Comparison of ENCODE assay signal across 1 cellular context in the genomic region with DNA sequence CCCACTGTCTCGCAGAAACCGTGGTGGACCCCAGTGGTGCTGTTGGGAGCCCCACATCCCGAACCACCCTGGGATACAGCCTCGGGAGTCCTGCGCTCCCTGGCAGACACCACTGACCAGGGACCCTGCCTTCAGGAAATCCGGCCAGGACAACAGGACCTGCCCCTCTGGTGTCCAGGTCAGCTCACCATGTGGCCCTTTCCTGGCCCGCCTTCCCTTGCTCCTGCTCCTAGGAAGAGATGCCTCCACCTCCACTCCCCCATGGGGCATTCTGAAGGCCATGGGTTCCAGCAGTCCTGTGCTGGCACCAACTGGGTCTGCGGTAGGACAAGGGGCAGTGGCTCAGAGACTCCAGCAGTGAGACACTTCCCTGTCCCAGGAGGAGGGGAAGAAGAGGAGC.
TF ChIP-seq lines count a peak whose summit lies in the region.

No MANE protein-coding gene starts in this region.

TF ChIP-seq in HepG2, 621 proteins besides CTCF, POLR2A, EP300 and RAD21 (continued from another document):
- TF ChIP-seq, protein P1, sequence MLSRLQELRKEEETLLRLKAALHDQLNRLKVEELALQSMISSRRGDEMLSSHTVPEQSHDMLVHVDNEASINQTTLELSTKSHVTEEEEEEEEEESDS (CRISPR knock-in tag; IDR thresholded peaks at IDR 0.05; ENCODE audit: borderline replicate concordance), result no peak
- TF ChIP-seq ZBTB20 (CRISPR knock-in tag; IDR thresholded peaks at IDR 0.05; ENCODE audit: borderline replicate concordance, low read depth) (peak; percentile 12; the same call in 1 of the 2 replicates), SRY (CRISPR knock-in tag; IDR thresholded peaks at IDR 0.05) (0 out of 2 replicates have a peak, but pooled peaks have one; percentile 18), ZNF274 (CRISPR knock-in tag; IDR thresholded peaks at IDR 0.05) (0 out of 2 replicates have a peak, but pooled peaks have one; percentile 21), HOXA3 (CRISPR knock-in tag; IDR thresholded peaks at IDR 0.05) (no peak), ZNF367 (CRISPR knock-in tag; IDR thresholded peaks at IDR 0.05; ENCODE audit: borderline replicate concordance) (no peak), MAFG (CRISPR knock-in tag; IDR thresholded peaks at IDR 0.05) (no peak), EED (CRISPR knock-in tag; IDR thresholded peaks at IDR 0.05) (peak; percentile 31; the same call in 1 of the 2 replicates)
- TF ChIP-seq, protein P2, sequence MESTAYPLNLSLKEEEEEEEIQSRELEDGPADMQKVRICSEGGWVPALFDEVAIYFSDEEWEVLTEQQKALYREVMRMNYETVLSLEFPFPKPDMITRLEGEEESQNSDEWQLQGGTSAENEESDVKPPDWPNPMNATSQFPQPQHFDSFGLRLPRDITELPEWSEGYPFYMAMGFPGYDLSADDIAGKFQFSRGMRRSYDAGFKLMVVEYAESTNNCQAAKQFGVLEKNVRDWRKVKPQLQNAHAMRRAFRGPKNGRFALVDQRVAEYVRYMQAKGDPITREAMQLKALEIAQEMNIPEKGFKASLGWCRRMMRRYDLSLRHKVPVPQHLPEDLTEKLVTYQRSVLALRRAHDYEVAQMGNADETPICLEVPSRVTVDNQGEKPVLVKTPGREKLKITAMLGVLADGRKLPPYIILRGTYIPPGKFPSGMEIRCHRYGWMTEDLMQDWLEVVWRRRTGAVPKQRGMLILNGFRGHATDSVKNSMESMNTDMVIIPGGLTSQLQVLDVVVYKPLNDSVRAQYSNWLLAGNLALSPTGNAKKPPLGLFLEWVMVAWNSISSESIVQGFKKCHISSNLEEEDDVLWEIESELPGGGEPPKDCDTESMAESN (CRISPR knock-in tag; conservative IDR thresholded peaks at IDR 0.05), result 0 out of 2 replicates have a peak, but pooled peaks have one; percentile 5
- TF ChIP-seq, protein P3, sequence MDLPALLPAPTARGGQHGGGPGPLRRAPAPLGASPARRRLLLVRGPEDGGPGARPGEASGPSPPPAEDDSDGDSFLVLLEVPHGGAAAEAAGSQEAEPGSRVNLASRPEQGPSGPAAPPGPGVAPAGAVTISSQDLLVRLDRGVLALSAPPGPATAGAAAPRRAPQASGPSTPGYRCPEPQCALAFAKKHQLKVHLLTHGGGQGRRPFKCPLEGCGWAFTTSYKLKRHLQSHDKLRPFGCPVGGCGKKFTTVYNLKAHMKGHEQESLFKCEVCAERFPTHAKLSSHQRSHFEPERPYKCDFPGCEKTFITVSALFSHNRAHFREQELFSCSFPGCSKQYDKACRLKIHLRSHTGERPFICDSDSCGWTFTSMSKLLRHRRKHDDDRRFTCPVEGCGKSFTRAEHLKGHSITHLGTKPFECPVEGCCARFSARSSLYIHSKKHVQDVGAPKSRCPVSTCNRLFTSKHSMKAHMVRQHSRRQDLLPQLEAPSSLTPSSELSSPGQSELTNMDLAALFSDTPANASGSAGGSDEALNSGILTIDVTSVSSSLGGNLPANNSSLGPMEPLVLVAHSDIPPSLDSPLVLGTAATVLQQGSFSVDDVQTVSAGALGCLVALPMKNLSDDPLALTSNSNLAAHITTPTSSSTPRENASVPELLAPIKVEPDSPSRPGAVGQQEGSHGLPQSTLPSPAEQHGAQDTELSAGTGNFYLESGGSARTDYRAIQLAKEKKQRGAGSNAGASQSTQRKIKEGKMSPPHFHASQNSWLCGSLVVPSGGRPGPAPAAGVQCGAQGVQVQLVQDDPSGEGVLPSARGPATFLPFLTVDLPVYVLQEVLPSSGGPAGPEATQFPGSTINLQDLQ (CRISPR knock-in tag; IDR thresholded peaks at IDR 0.05), result no peak
- TF ChIP-seq, protein P4, sequence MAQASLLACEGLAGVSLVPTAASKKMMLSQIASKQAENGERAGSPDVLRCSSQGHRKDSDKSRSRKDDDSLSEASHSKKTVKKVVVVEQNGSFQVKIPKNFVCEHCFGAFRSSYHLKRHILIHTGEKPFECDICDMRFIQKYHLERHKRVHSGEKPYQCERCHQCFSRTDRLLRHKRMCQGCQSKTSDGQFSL (CRISPR knock-in tag; IDR thresholded peaks at IDR 0.05), result no peak; the same call in 1 of the 2 replicates
